Comparison of ENCODE assay signal across 23 cellular contexts in genomic region chr15:98144388-98144787, GRCh38.
"Had no signal": no experiment of that assay in that cellular context is flagged by ENCODE, and none has a peak within 500 bp of the region (broad histone marks: within the 10 kb centered on the region; RNA-seq: fewer than 3 reads in every experiment).

No MANE protein-coding gene starts in this region.

- DNase-seq: activated CD4-positive, alpha-beta T cell treated with anti-CD3 and anti-CD28 coated beads for 48 hours; activated CD4-positive, alpha-beta T cell treated with anti-CD3 and anti-CD28 coated beads, Interleukin-2, amount 50 U/mL, for 4 hours; activated CD8-positive, alpha-beta memory T cell treated with anti-CD3 and anti-CD28 coated beads, Interleukin-2, amount 50 U/mL, for 48 hours; activated CD8-positive, alpha-beta T cell treated with anti-CD3 and anti-CD28 coated beads, Interleukin-2, amount 10 ng/mL, durations not matched to agents 7 days and 5 days; activated naive CD4-positive, alpha-beta T cell treated with anti-CD3 and anti-CD28 coated beads, Interleukin-2, amount 50 U/mL, for 16 hours; activated naive CD8-positive, alpha-beta T cell treated with anti-CD3 and anti-CD28 coated beads, Interleukin-2, amount 10 ng/mL, durations not matched to agents 7 days and 5 days; activated T-cell treated with anti-CD3 and anti-CD28 coated beads, Interleukin-2, amount 50 U/mL, for 1 hour; adrenal gland; anterior cingulate cortex; MM.1S; NCI-H1105; NCI-H1436; NCI-H1694 treated with DMSO at 0.1 percent for 48 hours; NCI-H2029 treated with DMSO at 0.1 percent for 48 hours; NCI-H510A treated with DMSO at 0.1 percent for 48 hours; NCI-H69; NK-92 treated with Interleukin-12 subunit alpha and Interleukin-12 subunit beta, amount 100 ng/mL, for 24 hours; Peyer's patch; SHP77 treated with DMSO at 0.1 percent for 48 hours had no signal

- H3K4me3 Mint-ChIP-seq: activated CD8-positive, alpha-beta T cell treated with anti-CD3 and anti-CD28 coated beads, Interleukin-2, amount 10 ng/mL, durations not matched to agents 7 days and 5 days; activated naive CD8-positive, alpha-beta T cell treated with anti-CD3 and anti-CD28 coated beads, Interleukin-2, amount 10 ng/mL, durations not matched to agents 7 days and 5 days; central memory CD8-positive, alpha-beta T cell; T-helper 1 cell treated with Interleukin-12 subunit alpha and Interleukin-12 subunit beta and Interleukin-4 antibody, amounts not matched to agents 30 μg/mL and 1 μg/mL, for 36 hours had no signal

- ATAC-seq: activated CD4-positive, CD25-positive, alpha-beta regulatory T cell treated with anti-CD3 and anti-CD28 coated beads, Interleukin-2, amount 50 U/mL, for 24 hours; activated CD8-positive, alpha-beta T cell treated with anti-CD3 and anti-CD28 coated beads, Interleukin-2, amount 10 ng/mL, durations not matched to agents 7 days and 5 days had no signal

- H3K36me3 ChIP-seq: adrenal gland, Peyer's patch had no signal

- H3K27ac ChIP-seq: adrenal gland, KMS-11, Peyer's patch had no signal

- H3K4me3 ChIP-seq: adrenal gland, Peyer's patch had no signal

- H3K9me3 ChIP-seq: adrenal gland, Peyer's patch had no signal

- H3K27me3 ChIP-seq: adrenal gland, Peyer's patch had no signal

- H3K27ac Mint-ChIP-seq: activated CD8-positive, alpha-beta T cell treated with anti-CD3 and anti-CD28 coated beads, Interleukin-2, amount 10 ng/mL, durations not matched to agents 7 days and 5 days; activated naive CD8-positive, alpha-beta T cell treated with anti-CD3 and anti-CD28 coated beads, Interleukin-2, amount 10 ng/mL, durations not matched to agents 7 days and 5 days; T-helper 1 cell treated with Interleukin-12 subunit alpha and Interleukin-12 subunit beta and Interleukin-4 antibody, amounts not matched to agents 30 μg/mL and 1 μg/mL, for 36 hours had no signal

- H3K36me3 Mint-ChIP-seq: activated naive CD8-positive, alpha-beta T cell treated with anti-CD3 and anti-CD28 coated beads, Interleukin-2, amount 10 ng/mL, durations not matched to agents 7 days and 5 days had no signal

- H3K4me1 Mint-ChIP-seq: activated naive CD8-positive, alpha-beta T cell treated with anti-CD3 and anti-CD28 coated beads, Interleukin-2, amount 10 ng/mL, durations not matched to agents 7 days and 5 days; central memory CD8-positive, alpha-beta T cell had no signal

- H3K4me2 ChIP-seq: KMS-11 had no signal

- H3K4me1 ChIP-seq: adrenal gland, Peyer's patch had no signal

- H3K9me3 Mint-ChIP-seq: activated naive CD8-positive, alpha-beta T cell treated with anti-CD3 and anti-CD28 coated beads, Interleukin-2, amount 10 ng/mL, durations not matched to agents 7 days and 5 days; central memory CD8-positive, alpha-beta T cell; T-helper 1 cell treated with Interleukin-12 subunit alpha and Interleukin-12 subunit beta and Interleukin-4 antibody, amounts not matched to agents 30 μg/mL and 1 μg/mL, for 36 hours had no signal
